25 cellular contexts compared by ENCODE assay signal in the genomic region with DNA sequence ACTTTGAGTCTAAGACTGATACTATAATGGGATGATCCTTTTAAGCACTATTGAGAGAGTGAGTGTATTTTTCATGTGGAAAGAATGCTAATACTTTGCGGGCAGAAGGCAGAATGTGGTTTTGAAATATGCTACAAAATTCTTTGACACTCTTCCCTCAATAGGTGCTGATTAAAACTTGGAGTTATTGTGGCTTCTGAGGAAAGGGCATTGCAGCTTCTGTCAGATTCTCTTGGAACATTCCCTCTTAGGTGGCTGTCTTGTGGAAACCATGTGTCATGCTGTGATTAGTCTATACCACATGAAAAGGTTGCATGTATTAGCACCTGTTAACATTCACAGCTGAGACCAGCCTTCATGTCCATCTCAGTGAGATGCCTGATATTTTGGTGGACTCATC.
"Had no signal": no experiment of that assay in that cellular context is flagged by ENCODE, and none has a peak within 500 bp of the region (broad histone marks: within the 10 kb centered on the region; RNA-seq: fewer than 3 reads in every experiment).

No MANE protein-coding gene starts in this region.

- H3K4me1 Mint-ChIP-seq: activated CD4-positive, alpha-beta memory T cell treated with anti-CD3 and anti-CD28 coated beads, Interleukin-2, amount 10 ng/mL, durations not matched to agents 7 days and 5 days; activated CD4-positive, alpha-beta T cell treated with anti-CD3 and anti-CD28 coated beads for 36 hours; activated naive CD4-positive, alpha-beta T cell treated with anti-CD3 and anti-CD28 coated beads, Interleukin-2, amount 10 ng/mL, durations not matched to agents 7 days and 5 days; activated naive CD8-positive, alpha-beta T cell treated with anti-CD3 and anti-CD28 coated beads for 36 hours had no signal

- H3K9me3 ChIP-seq: body of pancreas had no signal

- H3K4me3 ChIP-seq: body of pancreas, K562, SK-N-MC had no signal

- DNase-seq: activated CD4-positive, alpha-beta memory T cell treated with anti-CD3 and anti-CD28 coated beads, Interleukin-2, amount 10 ng/mL, durations not matched to agents 7 days and 5 days; activated CD4-positive, alpha-beta T cell treated with anti-CD3 and anti-CD28 coated beads for 36 hours; activated CD4-positive, alpha-beta T cell treated with anti-CD3 and anti-CD28 coated beads, Interleukin-2, amount 50 U/mL, for 1 hour; activated gamma-delta T cell treated with Interleukin-2 at 50 U/mL for 16 hours; activated naive CD4-positive, alpha-beta T cell treated with anti-CD3 and anti-CD28 coated beads, Interleukin-2, amount 10 ng/mL, durations not matched to agents 7 days and 5 days; activated naive CD8-positive, alpha-beta T cell treated with anti-CD3 and anti-CD28 coated beads for 36 hours; activated T-cell treated with anti-CD3 and anti-CD28 coated beads, Interleukin-2, amount 50 U/mL, for 72 hours; body of pancreas; central memory CD4-positive, alpha-beta T cell; Karpas-422; NCI-H1092; NCI-H1417 treated with DMSO at 0.1 percent for 48 hours; NCI-H1694; NCI-H2029 treated with DMSO at 0.1 percent for 48 hours; NCI-H345; NCI-H510A; NCI-H526 treated with DMSO at 0.1 percent for 48 hours; NCI-H82; RPMI8226; T-helper 1 cell; WERI-Rb-1 had no signal

- H3K27ac Mint-ChIP-seq: activated CD4-positive, alpha-beta memory T cell treated with anti-CD3 and anti-CD28 coated beads, Interleukin-2, amount 10 ng/mL, durations not matched to agents 7 days and 5 days; activated CD4-positive, alpha-beta T cell treated with anti-CD3 and anti-CD28 coated beads for 36 hours; activated naive CD4-positive, alpha-beta T cell treated with anti-CD3 and anti-CD28 coated beads, Interleukin-2, amount 10 ng/mL, durations not matched to agents 7 days and 5 days; activated naive CD8-positive, alpha-beta T cell treated with anti-CD3 and anti-CD28 coated beads for 36 hours; activated T-cell treated with anti-CD3 and anti-CD28 coated beads, Interleukin-2, amount 50 U/mL, for 72 hours; activated T-helper 2 cell treated with anti-CD3 and anti-CD28 coated beads, Interferon-gamma antibody, Interleukin-2, Interleukin-4, amounts not matched to agents 10 μg/mL and 5 μg/mL and 100 μg/mL, durations not matched to agents 14 hours and 24 hours and 36 hours had no signal

- H3K27me3 ChIP-seq: body of pancreas had no signal

- H3K27ac ChIP-seq: body of pancreas, SK-N-MC, WERI-Rb-1 had no signal

- H3K4me3 Mint-ChIP-seq: activated CD4-positive, alpha-beta memory T cell treated with anti-CD3 and anti-CD28 coated beads, Interleukin-2, amount 10 ng/mL, durations not matched to agents 7 days and 5 days; activated CD4-positive, alpha-beta T cell treated with anti-CD3 and anti-CD28 coated beads for 36 hours; activated naive CD4-positive, alpha-beta T cell treated with anti-CD3 and anti-CD28 coated beads, Interleukin-2, amount 10 ng/mL, durations not matched to agents 7 days and 5 days; activated naive CD8-positive, alpha-beta T cell treated with anti-CD3 and anti-CD28 coated beads for 36 hours; activated T-cell treated with anti-CD3 and anti-CD28 coated beads, Interleukin-2, amount 50 U/mL, for 72 hours had no signal

- H3K36me3 ChIP-seq: WERI-Rb-1 had no signal

- H3K27me3 Mint-ChIP-seq: activated CD4-positive, alpha-beta memory T cell treated with anti-CD3 and anti-CD28 coated beads, Interleukin-2, amount 10 ng/mL, durations not matched to agents 7 days and 5 days; activated CD4-positive, alpha-beta T cell treated with anti-CD3 and anti-CD28 coated beads for 36 hours; activated naive CD4-positive, alpha-beta T cell treated with anti-CD3 and anti-CD28 coated beads, Interleukin-2, amount 10 ng/mL, durations not matched to agents 7 days and 5 days; activated naive CD8-positive, alpha-beta T cell treated with anti-CD3 and anti-CD28 coated beads for 36 hours had no signal

- ATAC-seq: activated CD4-positive, alpha-beta T cell treated with anti-CD3 and anti-CD28 coated beads for 36 hours; activated T-cell treated with anti-CD3 and anti-CD28 coated beads, Interleukin-2, amount 50 U/mL, for 72 hours; body of pancreas; K562; Right ventricle myocardium inferior had no signal

- H3K4me1 ChIP-seq: body of pancreas had no signal

- H3K36me3 Mint-ChIP-seq: activated naive CD4-positive, alpha-beta T cell treated with anti-CD3 and anti-CD28 coated beads, Interleukin-2, amount 10 ng/mL, durations not matched to agents 7 days and 5 days; activated naive CD8-positive, alpha-beta T cell treated with anti-CD3 and anti-CD28 coated beads for 36 hours had no signal
